17 cellular contexts compared by ENCODE assay signal in the genomic region with DNA sequence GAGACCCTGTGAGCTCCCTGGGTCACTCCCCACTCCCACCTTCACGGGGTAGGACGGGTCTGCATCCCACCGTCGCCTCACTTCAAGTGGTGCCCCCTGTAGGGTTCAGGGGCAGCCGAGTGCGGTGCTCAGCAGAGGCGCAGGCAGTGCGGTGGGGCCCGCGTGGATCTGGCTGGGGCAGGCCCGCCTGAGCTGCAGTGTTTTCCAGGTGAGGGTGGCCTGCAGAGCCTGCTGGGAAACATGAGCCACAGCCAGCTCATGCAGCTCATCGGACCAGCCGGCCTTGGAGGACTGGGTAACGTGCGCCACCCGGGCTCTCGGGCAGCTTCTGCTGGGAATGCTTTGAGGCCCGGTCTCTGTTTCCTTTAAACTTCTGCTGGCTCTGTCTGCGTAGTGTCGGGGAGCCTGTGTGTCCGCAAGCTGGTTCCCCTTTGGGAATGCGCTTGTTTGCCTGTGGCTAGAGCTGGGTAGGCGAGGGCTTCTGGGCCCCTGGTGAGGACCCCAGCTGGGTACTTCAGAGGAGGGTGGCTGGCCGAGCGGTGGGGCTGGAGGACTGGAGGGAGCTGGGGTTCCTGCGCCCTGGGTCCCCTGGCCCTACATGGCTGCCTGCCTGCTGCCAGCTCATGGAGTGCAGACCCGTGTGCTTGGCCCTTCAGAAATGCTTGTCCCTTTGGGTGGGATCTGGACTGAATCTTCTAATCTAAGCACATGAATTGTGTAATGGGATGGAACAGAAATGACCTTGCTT. TPM values are rescaled to one million over a fixed set of nuclear protein-coding genes. Genes with fewer than 3 reads are reported as not detected.
A peak's percentile ranks its signal among the peaks of the same experiment; 100 is the strongest.
DNase-seq lines count a peak whose midpoint lies in the region; ATAC-seq, FAIRE-seq and TF ChIP-seq lines count a peak whose summit lies in the region.
"Had no signal": no experiment of that assay in that cellular context is flagged by ENCODE, and none has a peak within 500 bp of the region (broad histone marks: within the 10 kb centered on the region; RNA-seq: fewer than 3 reads in every experiment).

No MANE protein-coding gene starts in this region.

- no peak for DNase-seq in Calu3
- no peak for DNase-seq in H1 (ENCODE audit: low read depth in 1 of 2, low spot score in 2 of 2)
- peak; percentile 84 for DNase-seq in osteoblast (ENCODE audit: insufficient read length, low spot score, missing footprints)
- no peak for DNase-seq in middle frontal gyrus (ENCODE audit: extremely low spot score, low spot score)
- no peak for DNase-seq in NCI-H1930 (lab: John Stamatoyannopoulos, UW)
- DNase-seq: activated T-cell treated with anti-CD3 and anti-CD28 coated beads, Interleukin-2, amount 50 U/mL, for 4 hours; left ventricle myocardium superior; NCI-H1105; NCI-H748 treated with DMSO at 0.1 percent for 48 hours; Peyer's patch; SK-N-SH; stimulated activated CD8-positive, alpha-beta memory T cell treated with anti-CD3 and anti-CD28 coated beads, Interleukin-4, amount 100 ng/mL, for 48 hours had no signal

- no peak for TF ChIP-seq RAD21 in H1 (IDR thresholded peaks at IDR 0.05 in 1 of 2, conservative IDR thresholded peaks at IDR 0.05 in 1 of 2; ENCODE audit: low read depth in 2 of 2, low read length in 2 of 2)

- no peak overlapping the region for H2BK15ac ChIP-seq in H1 (ENCODE audit: low read length)

- no peak overlapping the region for H3K4ac ChIP-seq in H1 (replicated peaks; ENCODE audit: insufficient read length, low read depth, low read length)

- peaks cover 38% of the 10 kb centered on the region for H3K4me1 Mint-ChIP-seq in Calu3 (ENCODE audit: low read depth, unreplicated experiment)

- H3K14ac ChIP-seq in H1 (ENCODE audit: insufficient read length) = no peak overlapping the region

- H3K4me3 ChIP-seq in HUES6 (ENCODE audit: low read depth, low read length) = no peak overlapping the region
- H3K4me3 ChIP-seq in H1 (ENCODE audit: extremely low read depth in 1 of 4, insufficient read depth in 2 of 4, low read depth in 3 of 4, low read length in 4 of 4) = no peak overlapping the region
- H3K4me3 ChIP-seq in osteoblast (ENCODE audit: insufficient read depth, low read length) = no peak overlapping the region
- H3K4me3 ChIP-seq: Peyer's patch, suprapubic skin had no signal

- H3K9ac ChIP-seq in HUES6 (ENCODE audit: low read length) (no peak overlapping the region), H1 (replicated peaks in 1 of 4; ENCODE audit: extremely low read depth in 1 of 4, low read depth in 3 of 4, low read length in 3 of 4) (no peak overlapping the region)
- H3K9ac ChIP-seq: SK-N-SH had no signal

- no peak overlapping the region for H4K91ac ChIP-seq in H1 (replicated peaks; ENCODE audit: insufficient read length, low read length)

- H2BK5ac ChIP-seq in H1 (ENCODE audit: low read depth, low read length) = no peak overlapping the region

- no peak overlapping the region for H3K18ac ChIP-seq in H1 (ENCODE audit: extremely low read depth, low read length)

- no peaks in the 10 kb centered on the region for H3K9me3 ChIP-seq in HUES6 (ENCODE audit: control insufficient read depth, insufficient read depth, low read depth, low read length)
- H3K9me3 ChIP-seq in H1 (ENCODE audit: insufficient read depth in 2 of 2, low read depth in 1 of 2, low read length in 1 of 2) = no peaks in the 10 kb centered on the region
- no peaks in the 10 kb centered on the region for H3K9me3 ChIP-seq in osteoblast (ENCODE audit: low read depth, low read length)
- H3K9me3 ChIP-seq: pancreas, Peyer's patch, SK-N-SH, suprapubic skin had no signal

- peaks cover 10% of the 10 kb centered on the region; the same call in 1 of the 2 replicates for H3K23me2 ChIP-seq in H1 (ENCODE audit: low read depth, low read length)

- TF ChIP-seq CTCF in Calu3 (IDR thresholded peaks at IDR 0.05; ENCODE audit: unreplicated experiment) (no peak), H1 (IDR thresholded peaks at IDR 0.05; ENCODE audit: control extremely low read depth in 1 of 3, insufficient read depth in 1 of 3, low read depth in 1 of 3, low read length in 3 of 3) (no peak), osteoblast (IDR thresholded peaks at IDR 0.05; ENCODE audit: extremely low read depth, low read depth, low read length) (no peak)

- ATAC-seq in HG02884 (IDR thresholded peaks at IDR 0.05; ENCODE audit: unreplicated experiment) = no peak
- ATAC-seq: activated naive CD4-positive, alpha-beta T cell treated with anti-CD3 and anti-CD28 coated beads, Interleukin-2, amount 50 U/mL, for 72 hours; activated T-cell treated with anti-CD3 and anti-CD28 coated beads, Interleukin-2, amount 50 U/mL, for 4 hours; left ventricle myocardium superior; pancreas had no signal

- no TSS peak for BruUV-seq in Calu3 (replicated peaks; lab: Mats Ljungman, UMichigan)

- no peak for TF ChIP-seq EP300 in H1 (IDR thresholded peaks at IDR 0.05; ENCODE audit: borderline replicate concordance in 1 of 2, low read depth in 2 of 2, low read length in 2 of 2)

- H3K9me3 Mint-ChIP-seq in Calu3 (ENCODE audit: low read depth, unreplicated experiment) = no peaks in the 10 kb centered on the region
- H3K9me3 Mint-ChIP-seq: activated naive CD4-positive, alpha-beta T cell treated with anti-CD3 and anti-CD28 coated beads, Interleukin-2, amount 50 U/mL, for 72 hours; activated T-cell treated with anti-CD3 and anti-CD28 coated beads, Interleukin-2, amount 50 U/mL, for 4 hours had no signal

- intact Hi-C loops in Calu3 (cut with micrococcal nuclease; ENCODE audit: unreplicated experiment) = loop anchor here (10.0 kb wide), 1 partner anchor 178 kb away; no protein-coding TSS in a partner anchor

- peaks cover 93% of the 10 kb centered on the region for H3K36me3 Mint-ChIP-seq in Calu3 (ENCODE audit: insufficient read depth, unreplicated experiment)

- no peak overlapping the region for H2BK20ac ChIP-seq in H1 (ENCODE audit: low read length)

- H4K8ac ChIP-seq in H1 (ENCODE audit: extremely low read depth, insufficient read depth, low read length) = peak overlapping the region; percentile 65

- H3K27me3 ChIP-seq in HUES6 (ENCODE audit: control insufficient read depth, insufficient read depth, low read length) = no peaks in the 10 kb centered on the region
- H3K27me3 ChIP-seq in H1 (replicated peaks in 1 of 4; ENCODE audit: control insufficient read depth in 3 of 4, extremely low read depth in 1 of 4, insufficient read depth in 3 of 4, low read length in 3 of 4) = no peaks in the 10 kb centered on the region
- no peaks in the 10 kb centered on the region for H3K27me3 ChIP-seq in osteoblast (ENCODE audit: insufficient read depth, low read length)
- H3K27me3 ChIP-seq: pancreas, Peyer's patch, suprapubic skin had no signal

- H3K27ac ChIP-seq in HUES6 (ENCODE audit: low read depth, low read length) (0 out of 2 replicates have a peak overlapping the region, but pooled peaks have one; percentile 19), H1 (ENCODE audit: low read depth, low read length) (no peak overlapping the region), osteoblast (ENCODE audit: low read depth, low read length) (no peak overlapping the region)
- H3K27ac ChIP-seq: Peyer's patch, suprapubic skin had no signal

- peaks cover 34 to 54% of the 10 kb centered on the region in 2 experiments for H4K20me1 ChIP-seq in H1 (replicated peaks in 1 of 2; ENCODE audit: control insufficient read depth in 1 of 2, insufficient read depth in 2 of 2, low read length in 2 of 2)
- H4K20me1 ChIP-seq in osteoblast (ENCODE audit: insufficient read depth, low read length) = peaks cover 52% of the 10 kb centered on the region

- H2BK12ac ChIP-seq in H1 (ENCODE audit: low read depth, low read length) = no peak overlapping the region

- no peaks in the 10 kb centered on the region for H3K27me3 Mint-ChIP-seq in Calu3 (ENCODE audit: unreplicated experiment)

- TF ChIP-seq POLR2A in H1 (IDR thresholded peaks at IDR 0.05; ENCODE audit: control extremely low read depth in 1 of 2, low read depth in 2 of 2, low read length in 2 of 2) = no peak

- H3K4me3 Mint-ChIP-seq in Calu3 (ENCODE audit: low read depth, unreplicated experiment) = no peak overlapping the region

- H2AK5ac ChIP-seq in H1 (ENCODE audit: low read depth, low read length) = no peak overlapping the region

- no peak overlapping the region for H2BK120ac ChIP-seq in H1 (replicated peaks; ENCODE audit: low read depth, low read length)

- 93% methylated on average over 25 of the region's 27 CpGs; no CpG with 5 or more reads in 1 of the 2 experiments for WGBS in H1 (ENCODE audit: extremely low coverage in 1 of 2, insufficient coverage in 1 of 2, insufficient read length in 1 of 2, insufficient replicate concordance in 2 of 2, low coverage in 1 of 2, low lambda C conversion rate in 2 of 2, missing lambda C conversion rate in 1 of 2), 2 experiments

- peaks cover 18 to 31% of the 10 kb centered on the region in 2 experiments; a peak in 3 of 4 replicates for H3K79me2 ChIP-seq in H1 (ENCODE audit: control insufficient read depth in 1 of 2, insufficient read depth in 2 of 2, low read length in 2 of 2)
- peaks cover 51% of the 10 kb centered on the region for H3K79me2 ChIP-seq in osteoblast (ENCODE audit: insufficient read depth, low read length)

- H3K56ac ChIP-seq in H1 (replicated peaks; ENCODE audit: insufficient read length, low read depth, low read length) = no peak overlapping the region

- H3K79me1 ChIP-seq in H1 (ENCODE audit: low read depth, low read length) = peaks cover 13% of the 10 kb centered on the region

- POLR2A ChIA-PET in H1 (lab: Charles Lee; ENCODE audit: partially characterized antibody) = interaction anchor here (0.7 to 14.6 kb wide), 17 partner anchors 9 to 82 kb away, joined by 3 to 170 read pairs (median 10); a partner anchor contains a TSS

- no peak overlapping the region for H4K5ac ChIP-seq in H1 (ENCODE audit: insufficient read length, low read depth, low read length)

- CTCF ChIA-PET in Calu3 (lab: Charles Lee) (interaction anchor here (1.2 to 1.5 kb wide), 2 partner anchors 57 to 76 kb away, joined by 3 to 9 read pairs; no protein-coding TSS in a partner anchor), H1 (lab: Charles Lee; ENCODE audit: partially characterized antibody) (interaction anchor here (0.7 to 3.2 kb wide), 12 partner anchors 8 to 95 kb away, joined by 3 to 15 read pairs (median 4); a partner anchor contains a TSS)

- H3K4me2 ChIP-seq in H1 (ENCODE audit: insufficient read depth in 1 of 2, low read depth in 2 of 2, low read length in 2 of 2) = no peak overlapping the region
- no peak overlapping the region for H3K4me2 ChIP-seq in osteoblast (ENCODE audit: insufficient read depth, low read length)

- H2AFZ ChIP-seq in H1 (ENCODE audit: low read length) = no peak overlapping the region
- H2AFZ ChIP-seq in osteoblast (ENCODE audit: low read length) = no peak overlapping the region

- H3K4me1 ChIP-seq in HUES6 (ENCODE audit: control insufficient read depth, insufficient read depth, low read length) = peaks cover 12% of the 10 kb centered on the region
- peaks cover 0 to 9% (median 4%) of the 10 kb centered on the region in 4 experiments; a peak in 5 of 7 replicates for H3K4me1 ChIP-seq in H1 (replicated peaks in 1 of 4; ENCODE audit: control insufficient read depth in 3 of 4, insufficient read depth in 4 of 4, low read length in 3 of 4)
- peaks cover 18% of the 10 kb centered on the region for H3K4me1 ChIP-seq in osteoblast (ENCODE audit: insufficient read depth, low read length)

- no peak for FAIRE-seq in H1 (lab: Jason Lieb, UNC)
- FAIRE-seq: pancreas had no signal

- H3K36me3 ChIP-seq in HUES6 (ENCODE audit: control insufficient read depth, insufficient read depth, low read length) (peaks cover 78% of the 10 kb centered on the region), H1 (ENCODE audit: control insufficient read depth in 2 of 4, insufficient read depth in 4 of 4, low read length in 3 of 4) (peaks cover 24 to 71% (median 53%) of the 10 kb centered on the region in 4 experiments), osteoblast (ENCODE audit: insufficient read depth, low read length) (peaks cover 43% of the 10 kb centered on the region)

- peak overlapping the region; percentile 41 for H3K27ac Mint-ChIP-seq in Calu3 (ENCODE audit: unreplicated experiment)

- no peak overlapping the region for H3K23ac ChIP-seq in H1 (ENCODE audit: insufficient read length)

RNA-seq across cellular contexts. Expression of a gene that starts 3.8 kb away (rescaled TPM):
- total RNA-seq in Calu3 (2022) = 222 and 227 TPM in 2 replicates
- 126 and 138 TPM in 2 replicates for total RNA-seq in H1 (2021; fragmentation: NEBNext Ultra II Directional; extraction: Animal tissue kit (Norgen Biotek cat#: 25700))
- polyA plus RNA-seq in H1 (2011; rRNA removed) = 214 and 260 TPM in 2 replicates
- 209 TPM for polyA plus RNA-seq in H1 (2011; cell fraction: cytosol; rRNA removed)
- 180 TPM for polyA plus RNA-seq in H1 (2011; cell fraction: nucleus; rRNA removed)
- 119 to 168 TPM (median 157 TPM) in 4 replicates for polyA plus RNA-seq in H1 (2012, experiment 1 of 2)
- polyA plus RNA-seq in H1 (2012, experiment 2 of 2) = 141 TPM
- 137 TPM for polyA plus RNA-seq in H1 (2013, experiment 1 of 2)
- 131 TPM for polyA plus RNA-seq in H1 (2013, experiment 2 of 2)
- polyA minus RNA-seq in H1 (2011; rRNA and poly(A)+ RNA removed) = 39.2 and 45.4 TPM in 2 replicates
- 68.0 TPM for polyA minus RNA-seq in H1 (2011; cell fraction: cytosol; rRNA and poly(A)+ RNA removed)
- 67.0 TPM for polyA minus RNA-seq in H1 (2011; cell fraction: nucleus; rRNA and poly(A)+ RNA removed)
- total RNA-seq in osteoblast = 93.1 and 103 TPM in 2 replicates
